Comparison of ENCODE assay signal across 2 cellular contexts in genomic region chr19:3807574-3808354, GRCh38.
A peak's percentile ranks its signal among the peaks of the same experiment; 100 is the strongest.
TF ChIP-seq lines count a peak whose summit lies in the region.

No MANE protein-coding gene starts in this region.

TF ChIP-seq in HEK293, 187 proteins besides CTCF, POLR2A, EP300 and RAD21:
- TF ChIP-seq PATZ1 (tag by site-specific recombination; IDR thresholded peaks at IDR 0.05) (no peak), ZSCAN4 (tag by site-specific recombination; IDR thresholded peaks at IDR 0.05) (peak; percentile 97), ZBTB26 (tag by site-specific recombination; optimal IDR thresholded peaks at IDR 0.05) (peak; percentile 26), ZNF398 (tag by site-specific recombination; IDR thresholded peaks at IDR 0.05) (no peak)

TF ChIP-seq in H1, 55 proteins besides CTCF, POLR2A, EP300 and RAD21:
- TF ChIP-seq RNF2 (IDR thresholded peaks at IDR 0.05; ENCODE audit: borderline replicate concordance, low read depth, low read length, missing control alignments, poor library complexity, severe bottlenecking), result no peak
- no peak for TF ChIP-seq KDM5A (IDR thresholded peaks at IDR 0.05; ENCODE audit: low read length)
- TF ChIP-seq JUN (IDR thresholded peaks at IDR 0.05; ENCODE audit: low read depth, low read length), result no peak
- no peak for TF ChIP-seq CEBPB (IDR thresholded peaks at IDR 0.05; ENCODE audit: low read depth, low read length)
- no peak for TF ChIP-seq TAF7 (optimal IDR thresholded peaks at IDR 0.05; ENCODE audit: borderline replicate concordance, low read depth, low read length)
- no peak for TF ChIP-seq CBX5 (IDR thresholded peaks at IDR 0.05; ENCODE audit: low read depth, low read length)
- no peak for TF ChIP-seq CHD1 (IDR thresholded peaks at IDR 0.05; ENCODE audit: low read depth, low read length)
- TF ChIP-seq GABPA (IDR thresholded peaks at IDR 0.05; ENCODE audit: borderline replicate concordance, insufficient read depth, low read length), result no peak
- no peak for TF ChIP-seq ZNF274 (IDR thresholded peaks at IDR 0.05; ENCODE audit: borderline replicate concordance, extremely low read depth, low read length)
- TF ChIP-seq CTBP2 (IDR thresholded peaks at IDR 0.05; ENCODE audit: borderline replicate concordance, insufficient read depth, insufficient read length, low read length), result no peak
- no peak for TF ChIP-seq RXRA (IDR thresholded peaks at IDR 0.05; ENCODE audit: insufficient read depth, low read depth, low read length)
- no peak for TF ChIP-seq PHF8 (conservative IDR thresholded peaks at IDR 0.05; ENCODE audit: low read depth, low read length)
- no peak for TF ChIP-seq POU5F1 (IDR thresholded peaks at IDR 0.05; ENCODE audit: low read depth, low read length)
- TF ChIP-seq, protein P1, sequence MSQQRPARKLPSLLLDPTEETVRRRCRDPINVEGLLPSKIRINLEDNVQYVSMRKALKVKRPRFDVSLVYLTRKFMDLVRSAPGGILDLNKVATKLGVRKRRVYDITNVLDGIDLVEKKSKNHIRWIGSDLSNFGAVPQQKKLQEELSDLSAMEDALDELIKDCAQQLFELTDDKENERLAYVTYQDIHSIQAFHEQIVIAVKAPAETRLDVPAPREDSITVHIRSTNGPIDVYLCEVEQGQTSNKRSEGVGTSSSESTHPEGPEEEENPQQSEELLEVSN (IDR thresholded peaks at IDR 0.05), result no peak
- no peak for TF ChIP-seq CHD7 (IDR thresholded peaks at IDR 0.05; ENCODE audit: insufficient replicate concordance, low read length)
- TF ChIP-seq EGR1 (IDR thresholded peaks at IDR 0.05; ENCODE audit: borderline replicate concordance, low read depth, low read length), result no peak
TF ChIP-seq in H1: peak in this region for 0.
